1 cellular context compared by ENCODE assay signal in genomic region chr6:132054525-132054924, GRCh38.
TF ChIP-seq lines count a peak whose summit lies in the region.

No MANE protein-coding gene starts in this region.

TF ChIP-seq in HCT116, 20 proteins besides CTCF, POLR2A, EP300 and RAD21 (continued from another document):
- TF ChIP-seq ZBTB33 (IDR thresholded peaks at IDR 0.05; ENCODE audit: extremely low read depth, insufficient replicate concordance, low read length) (no peak), ZFX (IDR thresholded peaks at IDR 0.05) (no peak)
